ENCODE assay signal across 1 cellular context in genomic region chr5:76638466-76638865, GRCh38.
TF ChIP-seq lines count a peak whose summit lies in the region.

No MANE protein-coding gene starts in this region.

TF ChIP-seq in IMR-90, 13 proteins besides CTCF, POLR2A, EP300 and RAD21 (continued from another document):
- TF ChIP-seq, protein P1, sequence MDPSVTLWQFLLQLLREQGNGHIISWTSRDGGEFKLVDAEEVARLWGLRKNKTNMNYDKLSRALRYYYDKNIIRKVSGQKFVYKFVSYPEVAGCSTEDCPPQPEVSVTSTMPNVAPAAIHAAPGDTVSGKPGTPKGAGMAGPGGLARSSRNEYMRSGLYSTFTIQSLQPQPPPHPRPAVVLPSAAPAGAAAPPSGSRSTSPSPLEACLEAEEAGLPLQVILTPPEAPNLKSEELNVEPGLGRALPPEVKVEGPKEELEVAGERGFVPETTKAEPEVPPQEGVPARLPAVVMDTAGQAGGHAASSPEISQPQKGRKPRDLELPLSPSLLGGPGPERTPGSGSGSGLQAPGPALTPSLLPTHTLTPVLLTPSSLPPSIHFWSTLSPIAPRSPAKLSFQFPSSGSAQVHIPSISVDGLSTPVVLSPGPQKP (IDR thresholded peaks at IDR 0.05; ENCODE audit: borderline replicate concordance, low read depth, low read length) = no peak
TF ChIP-seq in IMR-90: peak in this region for 0.
